ENCODE assay signal across 9 cellular contexts in the genomic region with DNA sequence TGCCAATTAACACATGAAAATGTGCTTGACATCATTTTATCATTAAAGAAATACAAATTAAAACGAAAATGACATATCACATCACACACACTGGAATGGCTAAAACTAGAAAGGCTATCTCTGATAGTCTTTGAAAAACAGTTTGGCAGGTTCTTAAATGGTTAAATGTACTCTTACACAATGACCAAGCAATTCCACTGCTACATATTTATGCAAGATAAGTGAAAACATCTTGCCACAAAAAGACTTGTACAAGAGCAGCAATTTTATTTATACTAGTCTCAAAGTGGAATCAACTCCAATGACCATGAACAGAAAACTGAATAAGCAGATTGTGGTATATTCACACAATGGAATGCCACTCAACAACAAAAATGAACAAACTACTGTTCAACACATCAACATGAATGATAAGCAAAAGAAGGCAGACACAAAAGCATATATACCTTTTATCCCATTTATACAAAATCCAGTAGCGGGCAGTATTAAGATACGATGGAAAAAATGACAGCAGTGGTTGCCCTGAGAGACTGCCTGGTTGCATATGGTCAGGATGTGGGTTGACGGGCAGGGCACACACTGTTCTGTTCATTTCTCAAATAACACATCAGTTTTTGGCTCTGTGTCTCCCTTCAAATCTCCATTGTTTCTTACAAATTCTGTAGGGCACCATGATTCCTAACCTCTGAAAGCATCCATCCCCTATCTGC.
A peak's percentile ranks its signal among the peaks of the same experiment; 100 is the strongest.
DNase-seq lines count a peak whose midpoint lies in the region; ATAC-seq lines count a peak whose summit lies in the region.
"Had no signal": no experiment of that assay in that cellular context is flagged by ENCODE, and none has a peak within 500 bp of the region (broad histone marks: within the 10 kb centered on the region; RNA-seq: fewer than 3 reads in every experiment).

No MANE protein-coding gene starts in this region.

- no peaks in the 10 kb centered on the region for H3K27me3 Mint-ChIP-seq in memory B cell

- DNase-seq in activated T-helper 9 cell treated with anti-CD3 and anti-CD28 coated beads, Interleukin-2, amount 50 U/mL, for 16 hours (ENCODE audit: low read depth) = peak; percentile 24
- no peak for DNase-seq in memory B cell (ENCODE audit: low spot score in 2 of 2)
- no peak for DNase-seq in NCI-H187 treated with DMSO at 0.1 percent for 48 hours (lab: John Stamatoyannopoulos, UW)
- DNase-seq in Kasumi-1 (lab: John Stamatoyannopoulos, UW) = no peak
- no peak for DNase-seq in NCI-H1105 treated with DMSO at 0.1 percent for 48 hours (lab: John Stamatoyannopoulos, UW)

- H3K27ac Mint-ChIP-seq in memory B cell = peak overlapping the region; percentile 95
- H3K27ac Mint-ChIP-seq: nephron had no signal

- ATAC-seq in GM19023 (IDR thresholded peaks at IDR 0.05; ENCODE audit: unreplicated experiment) (peak; percentile 69), HG03442 (IDR thresholded peaks at IDR 0.05; ENCODE audit: unreplicated experiment) (peak; percentile 64), memory B cell (ENCODE audit: low read depth) (peak; percentile 83), GM21528 (IDR thresholded peaks at IDR 0.05; ENCODE audit: low FRiP score, unreplicated experiment) (no peak)

- peaks cover 32% of the 10 kb centered on the region for H3K4me1 Mint-ChIP-seq in memory B cell
- H3K4me1 Mint-ChIP-seq: nephron had no signal

- peaks cover 2% of the 10 kb centered on the region for H3K9me3 Mint-ChIP-seq in memory B cell

- H3K4me3 Mint-ChIP-seq in memory B cell = peak overlapping the region; percentile 68
- H3K4me3 Mint-ChIP-seq: nephron had no signal

- H3K36me3 Mint-ChIP-seq in memory B cell = peaks cover 39% of the 10 kb centered on the region
